Comparison of ENCODE assay signal across 21 cellular contexts in the genomic region with DNA sequence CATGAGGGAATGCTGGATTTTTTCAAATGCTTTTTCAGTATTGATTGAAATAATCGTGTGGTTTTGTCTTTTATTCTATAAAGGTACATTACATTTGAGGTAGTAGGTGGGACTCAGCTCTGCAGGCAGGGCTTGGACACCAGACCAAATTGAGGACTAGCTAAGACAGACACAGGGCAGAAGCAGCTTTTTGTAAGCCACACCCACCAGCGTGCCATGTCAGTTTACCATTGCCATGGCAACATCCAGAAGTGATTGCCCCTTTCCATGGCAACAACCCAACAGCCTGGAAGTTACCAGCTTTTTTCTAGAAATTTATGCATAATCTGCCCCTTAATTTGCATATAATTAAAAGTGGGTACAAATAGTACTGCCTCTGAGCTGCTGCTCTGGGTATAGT. TPM values are rescaled to one million over a fixed set of nuclear protein-coding genes. Genes with fewer than 3 reads are reported as not detected.
"Had no signal": no experiment of that assay in that cellular context is flagged by ENCODE, and none has a peak within 500 bp of the region (broad histone marks: within the 10 kb centered on the region; RNA-seq: fewer than 3 reads in every experiment).

No MANE protein-coding gene starts in this region.

- H3K27ac Mint-ChIP-seq: activated CD4-positive, alpha-beta memory T cell treated with anti-CD3 and anti-CD28 coated beads for 36 hours; activated CD4-positive, alpha-beta T cell treated with anti-CD3 and anti-CD28 coated beads for 36 hours; activated CD8-positive, alpha-beta memory T cell treated with anti-CD3 and anti-CD28 coated beads, Interleukin-2, amount 10 ng/mL, durations not matched to agents 7 days and 5 days; activated T-cell treated with anti-CD3 and anti-CD28 coated beads, Interleukin-2, amount 50 U/mL, for 24 hours; effector memory CD8-positive, alpha-beta T cell; natural killer cell treated with Interleukin-12 subunit alpha and Interleukin-12 subunit beta and Interleukin-15 and Interleukin-18, amount 100 ng/mL, for 72 hours had no signal

- H3K36me3 Mint-ChIP-seq: activated CD4-positive, alpha-beta memory T cell treated with anti-CD3 and anti-CD28 coated beads for 36 hours; activated CD8-positive, alpha-beta memory T cell treated with anti-CD3 and anti-CD28 coated beads, Interleukin-2, amount 10 ng/mL, durations not matched to agents 7 days and 5 days; natural killer cell treated with Interleukin-12 subunit alpha and Interleukin-12 subunit beta and Interleukin-15 and Interleukin-18, amount 100 ng/mL, for 72 hours had no signal

- H3K4me1 Mint-ChIP-seq: activated CD4-positive, alpha-beta T cell treated with anti-CD3 and anti-CD28 coated beads for 36 hours; activated CD8-positive, alpha-beta memory T cell treated with anti-CD3 and anti-CD28 coated beads, Interleukin-2, amount 10 ng/mL, durations not matched to agents 7 days and 5 days had no signal

- H3K9me3 ChIP-seq: heart left ventricle, prostate gland had no signal

- H3K4me1 ChIP-seq: heart left ventricle, prostate gland had no signal

- H3K27ac ChIP-seq: epithelial cell of prostate, heart left ventricle, prostate gland, VCaP had no signal

- H3K4me3 Mint-ChIP-seq: activated CD4-positive, alpha-beta memory T cell treated with anti-CD3 and anti-CD28 coated beads for 36 hours; activated CD4-positive, alpha-beta T cell treated with anti-CD3 and anti-CD28 coated beads for 36 hours; activated CD8-positive, alpha-beta memory T cell treated with anti-CD3 and anti-CD28 coated beads, Interleukin-2, amount 10 ng/mL, durations not matched to agents 7 days and 5 days; activated T-cell treated with anti-CD3 and anti-CD28 coated beads, Interleukin-2, amount 50 U/mL, for 24 hours; effector memory CD8-positive, alpha-beta T cell; natural killer cell treated with Interleukin-12 subunit alpha and Interleukin-12 subunit beta and Interleukin-15 and Interleukin-18, amount 100 ng/mL, for 72 hours had no signal

- DNase-seq: activated CD4-positive, alpha-beta memory T cell treated with anti-CD3 and anti-CD28 coated beads for 36 hours; activated CD4-positive, alpha-beta T cell treated with anti-CD3 and anti-CD28 coated beads for 36 hours; activated CD8-positive, alpha-beta memory T cell treated with anti-CD3 and anti-CD28 coated beads, Interleukin-2, amount 10 ng/mL, durations not matched to agents 7 days and 5 days; activated naive CD4-positive, alpha-beta T cell treated with anti-CD3 and anti-CD28 coated beads, Interleukin-2, amount 50 U/mL, for 16 hours; activated T-cell treated with anti-CD3 and anti-CD28 coated beads, Interleukin-2, amount 50 U/mL, for 24 hours; dermis blood vessel endothelial cell; effector memory CD8-positive, alpha-beta T cell; heart left ventricle; kidney; right cardiac atrium; small intestine; stimulated activated CD4-positive, alpha-beta T cell treated with anti-CD3 and anti-CD28 coated beads, Interleukin-4, amount 100 ng/mL, for 24 hours; stimulated activated naive CD4-positive, alpha-beta T cell; substantia nigra had no signal

- H3K9me3 Mint-ChIP-seq: activated T-cell treated with anti-CD3 and anti-CD28 coated beads, Interleukin-2, amount 50 U/mL, for 24 hours; effector memory CD8-positive, alpha-beta T cell; natural killer cell treated with Interleukin-12 subunit alpha and Interleukin-12 subunit beta and Interleukin-15 and Interleukin-18, amount 100 ng/mL, for 72 hours had no signal

RNA-seq across cellular contexts. Expression of a gene that starts 23.7 kb away (rescaled TPM):
- total RNA-seq: activated CD4-positive, alpha-beta memory T cell treated with anti-CD3 and anti-CD28 coated beads for 36 hours; activated CD4-positive, alpha-beta T cell treated with anti-CD3 and anti-CD28 coated beads for 36 hours; activated CD8-positive, alpha-beta memory T cell treated with anti-CD3 and anti-CD28 coated beads, Interleukin-2, amount 10 ng/mL, durations not matched to agents 7 days and 5 days; chondrocyte; dermis blood vessel endothelial cell; mesenteric fat pad; natural killer cell treated with Interleukin-12 subunit alpha and Interleukin-12 subunit beta and Interleukin-15 and Interleukin-18, amount 100 ng/mL, for 72 hours; osteoblast had no signal
